In the genomic region with DNA sequence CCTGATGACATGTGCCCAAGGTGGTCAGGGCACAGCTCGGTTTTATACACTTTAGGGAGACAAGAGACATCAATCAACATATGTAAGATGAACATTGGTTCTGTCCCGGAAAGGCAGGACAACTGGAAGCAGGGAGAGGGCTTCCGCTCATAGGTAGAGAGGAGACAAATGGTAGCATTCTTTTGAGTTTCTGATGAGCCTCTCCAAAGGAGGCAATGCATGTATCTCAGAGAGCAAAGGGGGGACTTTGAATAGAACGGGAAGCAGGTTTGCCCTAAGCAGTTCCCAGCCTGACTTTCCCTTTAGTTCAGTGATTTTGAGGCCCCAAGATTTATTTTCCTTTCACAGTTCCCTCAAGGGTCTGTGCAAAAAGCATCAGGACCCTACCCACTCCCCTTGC, we compare ENCODE assay signal across 14 cellular contexts.
A peak's percentile ranks its signal among the peaks of the same experiment; 100 is the strongest.
DNase-seq lines count a peak whose midpoint lies in the region; ATAC-seq and TF ChIP-seq lines count a peak whose summit lies in the region.
"Had no signal": no experiment of that assay in that cellular context is flagged by ENCODE, and none has a peak within 500 bp of the region (broad histone marks: within the 10 kb centered on the region; RNA-seq: fewer than 3 reads in every experiment).

No MANE protein-coding gene starts in this region.

- intact Hi-C loops in CD8-positive, alpha-beta T cell (cut with DNase I, micrococcal nuclease), result no loop called here
- intact Hi-C loops in left ventricle myocardium inferior (cut with micrococcal nuclease), result no loop called here

- peaks cover 15% of the 10 kb centered on the region for H3K4me1 ChIP-seq in CD8-positive, alpha-beta T cell (ENCODE audit: insufficient read depth, low read length)
- H3K4me1 ChIP-seq in HUES6 (ENCODE audit: control insufficient read depth, insufficient read depth, low read length), result peaks cover 61% of the 10 kb centered on the region
- H3K4me1 ChIP-seq in osteoblast (ENCODE audit: insufficient read depth, low read length), result no peaks in the 10 kb centered on the region
- no peaks in the 10 kb centered on the region for H3K4me1 ChIP-seq in left ventricle myocardium inferior
- H3K4me1 ChIP-seq in suprapubic skin, result no peaks in the 10 kb centered on the region
- H3K4me1 ChIP-seq: HAP-1 had no signal

- peak overlapping the region; percentile 38 for H3K27ac Mint-ChIP-seq in CD8-positive, alpha-beta T cell
- H3K27ac Mint-ChIP-seq in central memory CD8-positive, alpha-beta T cell (ENCODE audit: low read depth), result peak overlapping the region; percentile 96
- H3K27ac Mint-ChIP-seq: B cell had no signal

- H3K36me3 Mint-ChIP-seq in CD8-positive, alpha-beta T cell, result no peaks in the 10 kb centered on the region
- peaks cover 18% of the 10 kb centered on the region for H3K36me3 Mint-ChIP-seq in central memory CD8-positive, alpha-beta T cell (ENCODE audit: insufficient read depth)

- no peak overlapping the region for H3K4me2 ChIP-seq in osteoblast (ENCODE audit: insufficient read depth, low read length)

- H3K27me3 ChIP-seq in CD8-positive, alpha-beta T cell (ENCODE audit: insufficient read depth, low read length), result no peaks in the 10 kb centered on the region
- H3K27me3 ChIP-seq in HUES6 (ENCODE audit: control insufficient read depth, insufficient read depth, low read length), result peaks cover 87% of the 10 kb centered on the region
- peaks cover 15% of the 10 kb centered on the region for H3K27me3 ChIP-seq in osteoblast (ENCODE audit: insufficient read depth, low read length)
- no peaks in the 10 kb centered on the region for H3K27me3 ChIP-seq in left ventricle myocardium inferior (ENCODE audit: low read depth)
- H3K27me3 ChIP-seq in suprapubic skin, result peaks cover 26% of the 10 kb centered on the region

- CTCF ChIA-PET in CD8-positive, alpha-beta T cell (lab: Charles Lee), result interaction anchor here (1.1 kb wide), 1 partner anchor 141 kb away, joined by 3 read pairs; no protein-coding TSS in a partner anchor

- ATAC-seq in CD8-positive, alpha-beta T cell, result no peak
- ATAC-seq in central memory CD8-positive, alpha-beta T cell (replicated peaks; ENCODE audit: extremely low read depth, poor library complexity, severe bottlenecking), result no peak
- ATAC-seq: GM12878 had no signal

- TF ChIP-seq EP300 in suprapubic skin (IDR thresholded peaks at IDR 0.05), result no peak

- no peaks in the 10 kb centered on the region for H3K79me2 ChIP-seq in osteoblast (ENCODE audit: insufficient read depth, low read length)

- 89% methylated on average over 4 of the region's 4 CpGs for WGBS in suprapubic skin

- no peak overlapping the region for H3K4me3 ChIP-seq in CD8-positive, alpha-beta T cell (ENCODE audit: low read depth, low read length)
- H3K4me3 ChIP-seq in HUES6 (ENCODE audit: low read depth, low read length) (no peak overlapping the region), osteoblast (ENCODE audit: insufficient read depth, low read length) (no peak overlapping the region), left ventricle myocardium inferior (no peak overlapping the region), suprapubic skin (no peak overlapping the region)
- H3K4me3 ChIP-seq: GM12878, GM23248, HAP-1 had no signal

- no peaks in the 10 kb centered on the region for H3K27me3 Mint-ChIP-seq in CD8-positive, alpha-beta T cell (ENCODE audit: low read depth)
- H3K27me3 Mint-ChIP-seq in central memory CD8-positive, alpha-beta T cell, result no peaks in the 10 kb centered on the region

- POLR2A ChIA-PET in CD8-positive, alpha-beta T cell (lab: Charles Lee), result no interaction called here

- H3K9ac ChIP-seq in HUES6 (ENCODE audit: low read length), result peak overlapping the region; percentile 31
- H3K9ac ChIP-seq: GM23248 had no signal

- H4K20me1 ChIP-seq in osteoblast (ENCODE audit: insufficient read depth, low read length), result no peaks in the 10 kb centered on the region

- peaks cover 23% of the 10 kb centered on the region for H3K4me1 Mint-ChIP-seq in CD8-positive, alpha-beta T cell (ENCODE audit: low read depth)
- peaks cover 48% of the 10 kb centered on the region for H3K4me1 Mint-ChIP-seq in central memory CD8-positive, alpha-beta T cell

- TF ChIP-seq CTCF in CD8-positive, alpha-beta T cell (IDR thresholded peaks at IDR 0.05), result no peak
- TF ChIP-seq CTCF in osteoblast (IDR thresholded peaks at IDR 0.05; ENCODE audit: extremely low read depth, low read depth, low read length) (no peak), left ventricle myocardium inferior (IDR thresholded peaks at IDR 0.05; ENCODE audit: borderline replicate concordance) (no peak), suprapubic skin (IDR thresholded peaks at IDR 0.05) (no peak)

- no peak overlapping the region for H3K4me3 Mint-ChIP-seq in CD8-positive, alpha-beta T cell
- no peak overlapping the region for H3K4me3 Mint-ChIP-seq in central memory CD8-positive, alpha-beta T cell
- H3K4me3 Mint-ChIP-seq: B cell had no signal

- H2AFZ ChIP-seq in osteoblast (ENCODE audit: low read length), result no peak overlapping the region
- H2AFZ ChIP-seq: GM23248 had no signal

- no peaks in the 10 kb centered on the region for H3K36me3 ChIP-seq in CD8-positive, alpha-beta T cell (ENCODE audit: insufficient read depth, low read length)
- H3K36me3 ChIP-seq in HUES6 (ENCODE audit: control insufficient read depth, insufficient read depth, low read length) (no peaks in the 10 kb centered on the region), osteoblast (ENCODE audit: insufficient read depth, low read length) (no peaks in the 10 kb centered on the region), left ventricle myocardium inferior (no peaks in the 10 kb centered on the region), suprapubic skin (no peaks in the 10 kb centered on the region)
- H3K36me3 ChIP-seq: HAP-1 had no signal

- no peaks in the 10 kb centered on the region for H3K9me3 ChIP-seq in CD8-positive, alpha-beta T cell (ENCODE audit: low read length)
- H3K9me3 ChIP-seq in HUES6 (ENCODE audit: control insufficient read depth, insufficient read depth, low read depth, low read length) (no peaks in the 10 kb centered on the region), osteoblast (ENCODE audit: low read depth, low read length) (no peaks in the 10 kb centered on the region), left ventricle myocardium inferior (replicated peaks) (no peaks in the 10 kb centered on the region), suprapubic skin (no peaks in the 10 kb centered on the region)
- H3K9me3 ChIP-seq: HAP-1 had no signal

- no peak overlapping the region for H3K27ac ChIP-seq in CD8-positive, alpha-beta T cell (ENCODE audit: low read depth, low read length)
- H3K27ac ChIP-seq in HUES6 (ENCODE audit: low read depth, low read length), result 0 out of 2 replicates have a peak overlapping the region, but pooled peaks have one; percentile 7
- H3K27ac ChIP-seq in osteoblast (ENCODE audit: low read depth, low read length), result no peak overlapping the region
- H3K27ac ChIP-seq in left ventricle myocardium inferior (replicated peaks), result no peak overlapping the region
- no peak overlapping the region for H3K27ac ChIP-seq in suprapubic skin
- H3K27ac ChIP-seq: GM23248 had no signal

- no peak for TF ChIP-seq POLR2A in suprapubic skin (IDR thresholded peaks at IDR 0.05)

- no peak for DNase-seq in CD8-positive, alpha-beta T cell
- no peak for DNase-seq in central memory CD8-positive, alpha-beta T cell (ENCODE audit: low spot score in 2 of 2)
- DNase-seq in osteoblast (ENCODE audit: insufficient read length, low spot score, missing footprints) (peak; percentile 22), OCI-M1 (lab: John Stamatoyannopoulos, UW) (no peak), left ventricle myocardium inferior (no peak), suprapubic skin (ENCODE audit: low spot score in 2 of 2) (no peak)
- DNase-seq: ACHN, C1 segment of cervical spinal cord, DMS79, GM23248 had no signal

- H3K9me3 Mint-ChIP-seq in CD8-positive, alpha-beta T cell, result no peaks in the 10 kb centered on the region
- H3K9me3 Mint-ChIP-seq in central memory CD8-positive, alpha-beta T cell, result no peaks in the 10 kb centered on the region
